ENCODE assay signal across 6 cellular contexts in the genomic region with DNA sequence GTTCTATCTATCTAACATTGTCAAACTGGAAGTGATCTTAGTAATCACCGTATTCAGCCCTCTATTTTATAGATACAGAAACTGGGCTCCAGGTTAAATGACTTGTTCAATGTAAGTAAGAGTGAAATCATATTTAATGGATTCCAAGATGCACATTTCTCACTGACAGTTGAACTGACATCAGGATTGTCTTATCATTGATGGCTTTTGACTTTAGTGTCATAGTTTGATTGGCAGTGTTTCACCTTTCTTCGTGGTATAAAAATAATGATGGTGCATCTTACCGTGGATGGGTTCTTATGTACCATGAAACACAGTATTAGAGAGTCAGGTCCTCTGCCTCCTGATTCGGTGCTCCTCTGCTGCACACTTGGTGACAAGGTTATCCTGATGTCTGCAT.
"Had no signal": no experiment of that assay in that cellular context is flagged by ENCODE, and none has a peak within 500 bp of the region (broad histone marks: within the 10 kb centered on the region; RNA-seq: fewer than 3 reads in every experiment).

No MANE protein-coding gene starts in this region.

- H3K4me1 Mint-ChIP-seq: IgD-negative memory B cell had no signal

- FAIRE-seq: HepG2, K562 had no signal

- H3K9me3 Mint-ChIP-seq: IgD-negative memory B cell had no signal

- H3K4me3 Mint-ChIP-seq: IgD-negative memory B cell had no signal

- H3K4me3 ChIP-seq: K562 had no signal

- ATAC-seq: HepG2, K562 had no signal

- H3K27ac Mint-ChIP-seq: IgD-negative memory B cell had no signal

- H3K27ac ChIP-seq: HL-60 had no signal

- DNase-seq: IMR-90, KBM-7 had no signal

- H3K36me3 Mint-ChIP-seq: IgD-negative memory B cell had no signal
